ENCODE assay signal across 22 cellular contexts in the genomic region with DNA sequence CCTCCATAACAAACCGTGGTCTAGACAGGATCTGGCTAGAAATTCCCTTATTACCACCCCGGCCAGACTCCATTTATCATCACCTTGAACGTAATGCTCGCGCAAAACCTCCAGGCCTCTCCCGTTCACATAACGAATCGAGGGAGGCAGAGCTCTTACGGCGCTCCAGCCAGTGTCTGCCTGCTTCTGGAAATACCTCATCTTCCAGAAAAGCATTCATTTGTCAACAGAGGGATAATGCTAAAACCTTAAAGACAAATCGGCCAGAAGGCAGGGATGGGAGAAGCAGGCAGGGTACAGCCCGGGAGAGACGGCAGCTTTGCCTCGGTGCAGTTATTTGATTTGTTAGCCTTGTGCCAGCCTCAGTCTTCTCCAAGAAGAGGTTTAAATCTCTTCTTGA.
DNase-seq lines count a peak whose midpoint lies in the region; ATAC-seq and TF ChIP-seq lines count a peak whose summit lies in the region.
"Had no signal": no experiment of that assay in that cellular context is flagged by ENCODE, and none has a peak within 500 bp of the region (broad histone marks: within the 10 kb centered on the region; RNA-seq: fewer than 3 reads in every experiment).

No MANE protein-coding gene starts in this region.

- peak overlapping the region; percentile 47 for H3K27ac Mint-ChIP-seq in neural progenitor cell
- no peak overlapping the region for H3K27ac Mint-ChIP-seq in natural killer cell

- H3K79me2 ChIP-seq in neural progenitor cell (ENCODE audit: low read depth) = no peaks in the 10 kb centered on the region

- 96% methylated on average over 14 of the region's 14 CpGs for WGBS in esophagus muscularis mucosa
- WGBS in aorta, 2 donors = 94 to 97% methylated on average over 14 of the region's 14 CpGs

- TF ChIP-seq POLR2A in esophagus muscularis mucosa (IDR thresholded peaks at IDR 0.05; ENCODE audit: low read depth) = no peak

- ATAC-seq in natural killer cell (no peak), aorta (ENCODE audit: low FRiP score) (no peak)
- ATAC-seq: HepG2 had no signal

- H3K4me2 ChIP-seq in neural progenitor cell = no peak overlapping the region

- DNase-seq in WERI-Rb-1 (peak; percentile 74), esophagus muscularis mucosa (ENCODE audit: extremely low spot score) (peak; percentile 70), neural progenitor cell (ENCODE audit: low spot score) (no peak), natural killer cell (no peak), NCI-H2227 treated with DMSO at 0.1 percent for 48 hours (lab: John Stamatoyannopoulos, UW) (no peak), NCI-H2107 (lab: John Stamatoyannopoulos, UW) (no peak), aorta (no peak)
- DNase-seq: 8988T, DMS153, DND-41, Kasumi-1, NCI-H1105, NCI-H1436 treated with DMSO at 0.1 percent for 48 hours, NCI-H187 treated with DMSO at 0.1 percent for 48 hours, NCI-H446, NCI-H524 treated with DMSO at 0.1 percent for 48 hours, NCI-H774, Right ventricle myocardium superior, RPMI8226 had no signal

- peaks cover 5% of the 10 kb centered on the region for H3K9me3 Mint-ChIP-seq in neural progenitor cell
- H3K9me3 Mint-ChIP-seq in natural killer cell = peaks cover 0 to 4% of the 10 kb centered on the region in 2 donors

- H3K9me3 ChIP-seq in KOPT-K1 (ENCODE audit: insufficient read depth, low read length, poor library complexity, severe bottlenecking) (peaks cover 17% of the 10 kb centered on the region), WERI-Rb-1 (ENCODE audit: severe bottlenecking) (no peaks in the 10 kb centered on the region), esophagus muscularis mucosa (no peaks in the 10 kb centered on the region), neural progenitor cell (ENCODE audit: low read depth) (no peaks in the 10 kb centered on the region), aorta (ENCODE audit: control insufficient read depth, low read length) (no peaks in the 10 kb centered on the region)

- H3K27me3 ChIP-seq in WERI-Rb-1 (ENCODE audit: insufficient read depth, low read depth, severe bottlenecking) = no peaks in the 10 kb centered on the region
- H3K27me3 ChIP-seq in esophagus muscularis mucosa = no peaks in the 10 kb centered on the region
- no peaks in the 10 kb centered on the region for H3K27me3 ChIP-seq in neural progenitor cell
- no peaks in the 10 kb centered on the region for H3K27me3 ChIP-seq in aorta (ENCODE audit: control insufficient read depth in 1 of 2, insufficient read depth in 2 of 2, low read length in 1 of 2)
- H3K27me3 ChIP-seq: SJSA1 had no signal

- peaks cover 12% of the 10 kb centered on the region for H3K27me3 Mint-ChIP-seq in neural progenitor cell (ENCODE audit: insufficient read depth, low read depth)
- peaks cover 2 to 12% of the 10 kb centered on the region in 2 donors for H3K27me3 Mint-ChIP-seq in natural killer cell (ENCODE audit: low read depth in 2 of 2)

- H3K36me3 Mint-ChIP-seq in neural progenitor cell (peaks cover 3% of the 10 kb centered on the region), natural killer cell (no peaks in the 10 kb centered on the region)

- no peak overlapping the region for H3K4me3 Mint-ChIP-seq in neural progenitor cell
- no peak overlapping the region for H3K4me3 Mint-ChIP-seq in natural killer cell

- H3K27ac ChIP-seq in KOPT-K1 (ENCODE audit: low read depth, low read length, poor library complexity, severe bottlenecking) (peak overlapping the region; percentile 11), WERI-Rb-1 (peak overlapping the region; percentile 50), esophagus muscularis mucosa (replicated peaks in 1 of 4) (no peak overlapping the region), neural progenitor cell (no peak overlapping the region), aorta (ENCODE audit: low read depth in 1 of 2, low read length in 2 of 2) (no peak overlapping the region)
- H3K27ac ChIP-seq: SJSA1 had no signal

- no peak overlapping the region for H3K9ac ChIP-seq in neural progenitor cell

- intact Hi-C loops in esophagus muscularis mucosa (cut with DNase I) (no loop called here), natural killer cell (cut with micrococcal nuclease) (no loop called here), aorta (cut with DNase I) (no loop called here)

- peak overlapping the region; percentile 38 for H3K4me3 ChIP-seq in WERI-Rb-1 (ENCODE audit: low read depth, low read length)
- H3K4me3 ChIP-seq in esophagus muscularis mucosa = no peak overlapping the region
- H3K4me3 ChIP-seq in neural progenitor cell = no peak overlapping the region
- H3K4me3 ChIP-seq in aorta (ENCODE audit: low read length in 2 of 2) = no peak overlapping the region
- H3K4me3 ChIP-seq: SJSA1 had no signal

- no peaks in the 10 kb centered on the region for H3F3A ChIP-seq in neural progenitor cell (ENCODE audit: low read depth)

- H3K4me1 ChIP-seq in esophagus muscularis mucosa (peaks cover 3 to 12% (median 10%) of the 10 kb centered on the region in 4 donors), neural progenitor cell (peaks cover 15% of the 10 kb centered on the region), aorta (ENCODE audit: control insufficient read depth in 1 of 2, insufficient read depth in 2 of 2, low read length in 2 of 2) (peaks cover 0 to 3% of the 10 kb centered on the region in 2 donors)
- H3K4me1 ChIP-seq: SJSA1 had no signal

- H4K20me1 ChIP-seq in neural progenitor cell (ENCODE audit: low read depth) = no peaks in the 10 kb centered on the region

- TF ChIP-seq CTCF in WERI-Rb-1 (IDR thresholded peaks at IDR 0.05; ENCODE audit: low read depth, low read length) = no peak
- no peak for TF ChIP-seq CTCF in esophagus muscularis mucosa (IDR thresholded peaks at IDR 0.05)
- TF ChIP-seq CTCF in neural progenitor cell (IDR thresholded peaks at IDR 0.05) = no peak
- TF ChIP-seq CTCF in natural killer cell (IDR thresholded peaks at IDR 0.05) = no peak

- no peaks in the 10 kb centered on the region for H3K36me3 ChIP-seq in KOPT-K1 (ENCODE audit: insufficient read depth, low read length)
- no peaks in the 10 kb centered on the region for H3K36me3 ChIP-seq in WERI-Rb-1
- no peaks in the 10 kb centered on the region for H3K36me3 ChIP-seq in esophagus muscularis mucosa
- H3K36me3 ChIP-seq in neural progenitor cell = no peaks in the 10 kb centered on the region
- no peaks in the 10 kb centered on the region for H3K36me3 ChIP-seq in aorta (ENCODE audit: control insufficient read depth in 1 of 2, insufficient read depth in 2 of 2, low read length in 1 of 2)
- H3K36me3 ChIP-seq: SJSA1 had no signal

- H2AFZ ChIP-seq in neural progenitor cell (replicated peaks) = no peak overlapping the region

- TF ChIP-seq EP300 in esophagus muscularis mucosa (IDR thresholded peaks at IDR 0.05) = no peak

- H3K4me1 Mint-ChIP-seq in neural progenitor cell (peaks cover 54% of the 10 kb centered on the region), natural killer cell (peaks cover 8 to 10% of the 10 kb centered on the region in 2 donors)

Comparison
In these comparisons a context has a peak if more than half of its experiments do, and no peak if none do; other contexts are left out.
1. H3K27ac ChIP-seq: peak in KOPT-K1 (single experiment) and WERI-Rb-1 (single experiment); none in esophagus muscularis mucosa (0 of 4), neural progenitor cell (single experiment) and aorta (0 of 2).
2. DNase-seq: peak in WERI-Rb-1 (single experiment) and esophagus muscularis mucosa (single experiment); none in neural progenitor cell (single experiment), natural killer cell (single experiment), NCI-H2227 treated with DMSO at 0.1 percent for 48 hours (single experiment), NCI-H2107 (single experiment) and aorta (0 of 2).